In the genomic region with DNA sequence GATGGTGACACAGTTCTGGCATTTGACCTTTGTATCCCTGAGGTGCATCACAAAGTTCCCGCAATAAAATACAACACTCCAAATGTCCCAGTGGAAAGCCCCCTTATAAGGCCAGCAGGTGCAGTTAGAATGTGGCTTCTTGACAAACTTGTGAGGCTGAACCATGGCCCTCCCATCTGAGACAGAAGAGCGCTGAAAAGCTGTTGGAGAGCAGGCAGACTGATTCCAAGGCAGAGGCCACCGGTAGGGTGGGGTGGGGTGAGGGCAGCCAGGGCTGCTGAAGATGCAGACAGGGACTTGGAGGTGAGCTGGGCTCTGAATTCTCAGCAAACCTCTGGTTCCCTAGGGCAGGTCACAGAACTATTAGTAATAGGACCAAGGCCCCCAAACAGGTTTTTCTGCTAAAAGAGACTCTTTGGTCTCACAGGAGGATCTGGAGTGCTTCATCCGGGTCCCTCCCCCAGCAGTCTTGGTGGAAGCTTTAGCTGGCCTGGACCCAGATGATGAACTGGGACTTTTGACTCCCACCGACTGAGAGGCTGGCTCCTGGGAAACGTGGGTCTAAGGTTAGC, we compare ENCODE assay signal across 20 cellular contexts. TPM values are rescaled to one million over a fixed set of nuclear protein-coding genes. Genes with fewer than 3 reads are reported as not detected.
DNase-seq lines count a peak whose midpoint lies in the region; ATAC-seq, FAIRE-seq and TF ChIP-seq lines count a peak whose summit lies in the region.
"Had no signal": no experiment of that assay in that cellular context is flagged by ENCODE, and none has a peak within 500 bp of the region (broad histone marks: within the 10 kb centered on the region; RNA-seq: fewer than 3 reads in every experiment).

No MANE protein-coding gene starts in this region.

- TF ChIP-seq RAD21 in HepG2 (CRISPR knock-in tag; IDR thresholded peaks at IDR 0.05), result no peak

- H3K79me2 ChIP-seq in PC-9 (ENCODE audit: low read depth) (no peaks in the 10 kb centered on the region), HepG2 (ENCODE audit: insufficient read depth, low read length) (no peaks in the 10 kb centered on the region)

- TF ChIP-seq CTCF in PC-9 (conservative IDR thresholded peaks at IDR 0.05) (no peak), HepG2 (CRISPR knock-in tag; IDR thresholded peaks at IDR 0.05) (no peak)

- FAIRE-seq in HepG2 (lab: Jason Lieb, UNC), result peak; percentile 12
- FAIRE-seq: A549, G401.6, GM12892, H54 had no signal

- in situ Hi-C loops in HepG2 (cut with HindIII; ENCODE audit: extremely low pct_ligation_motif_present, low pct_unique_long_range_greater_than_20kb), result no loop called here

- POLR2A ChIA-PET in PC-9 (lab: Charles Lee; ENCODE audit: unreplicated experiment), result interaction anchor here (0.6 kb wide), 2 partner anchors 389 to 927 kb away, joined by 4 read pairs; no protein-coding TSS in a partner anchor
- POLR2A ChIA-PET in HepG2 (lab: Yijun Ruan, JAX), result interaction anchor here (0.8 to 1.3 kb wide), 4 partner anchors 82 to 110 kb away, joined by 3 read pairs; partner anchors contain the start of gene PSAP

- TF ChIP-seq EP300 in HepG2 (IDR thresholded peaks at IDR 0.05; ENCODE audit: low read depth in 2 of 2, low read length in 2 of 2) (no peak), HepG2 (CRISPR knock-in tag; IDR thresholded peaks at IDR 0.05; ENCODE audit: borderline replicate concordance) (no peak)

- H3K27ac ChIP-seq in PC-9 (no peak overlapping the region), HepG2 (ENCODE audit: extremely low read length, insufficient read depth, low read length) (peak overlapping the region; percentile 31)
- H3K27ac ChIP-seq: A549 had no signal

- no peaks in the 10 kb centered on the region for H3K9me2 ChIP-seq in PC-9 (ENCODE audit: insufficient read depth)

- CTCF ChIA-PET in PC-9 (lab: Charles Lee), result no interaction called here
- CTCF ChIA-PET in HepG2 (lab: Yijun Ruan, JAX; ENCODE audit: low intra/inter-chr PET ratio, low total read pairs), result no interaction called here

- peak; percentile 17 for DNase-seq in SIG-M5 treated with dmso at 0.1 percent for 504 hours (lab: John Stamatoyannopoulos, UW; ENCODE audit: unreplicated experiment)
- DNase-seq in SIG-M5 (lab: John Stamatoyannopoulos, UW), result no peak
- peak; percentile 51 for DNase-seq in ELF-1 (ENCODE audit: low read depth, low spot score)
- DNase-seq in PC-9, result peak in 1 of 2 experiments; percentile 80
- DNase-seq in HepG2 (ENCODE audit: low spot score), result peak; percentile 21
- no peak for DNase-seq in germinal center (ENCODE audit: low spot score)
- DNase-seq in pons (ENCODE audit: low spot score), result no peak
- DNase-seq: 8988T; ACHN; C1 segment of cervical spinal cord; CD4-positive, alpha-beta memory T cell; DMS153; DMS79 treated with DMSO at 0.1 percent for 48 hours; GOT3; HFFc6 had no signal

- H3K27me3 ChIP-seq in PC-9 (ENCODE audit: insufficient read depth, low read depth) (no peaks in the 10 kb centered on the region), HepG2 (ENCODE audit: control insufficient read depth in 1 of 2, insufficient read depth in 2 of 2, low read length in 2 of 2) (no peaks in the 10 kb centered on the region)

- no peaks in the 10 kb centered on the region for H3F3A ChIP-seq in PC-9 (ENCODE audit: insufficient read depth, low read depth)

- H3K4me2 ChIP-seq in PC-9 (peak overlapping the region; percentile 37), HepG2 (ENCODE audit: low read depth, low read length) (peak overlapping the region; percentile 41)
- H3K4me2 ChIP-seq: A549 had no signal

- no peak overlapping the region for H3K4me3 ChIP-seq in PC-9
- 0 out of 6 replicates have a peak overlapping the region, but pooled peaks of 1 of the 3 experiments have one; percentile 13 for H3K4me3 ChIP-seq in HepG2 (replicated peaks in 1 of 3; ENCODE audit: insufficient read depth in 1 of 3, low read depth in 2 of 3, low read length in 3 of 3)
- H3K4me3 ChIP-seq: A549, HAP-1 had no signal

- H3K36me3 ChIP-seq in PC-9 (ENCODE audit: low read depth) (no peaks in the 10 kb centered on the region), HepG2 (replicated peaks in 1 of 2; ENCODE audit: control insufficient read depth in 1 of 2, insufficient read depth in 2 of 2, low read length in 2 of 2) (no peaks in the 10 kb centered on the region)
- H3K36me3 ChIP-seq: HAP-1 had no signal

- peaks cover 16% of the 10 kb centered on the region for H3K4me1 ChIP-seq in PC-9 (replicated peaks; ENCODE audit: insufficient read depth)
- H3K4me1 ChIP-seq in HepG2 (ENCODE audit: insufficient read depth, low read length), result peaks cover 33% of the 10 kb centered on the region
- H3K4me1 ChIP-seq: HAP-1 had no signal

- intact Hi-C loops in PC-9 (cut with micrococcal nuclease; ENCODE audit: unreplicated experiment) (no loop called here), HepG2 (cut with micrococcal nuclease; ENCODE audit: unreplicated experiment) (no loop called here)

- H2AFZ ChIP-seq in PC-9 (no peak overlapping the region), HepG2 (ENCODE audit: low read length) (no peak overlapping the region)

- peaks cover 30% of the 10 kb centered on the region for H3K9me3 ChIP-seq in PC-9 (ENCODE audit: insufficient read depth, low read depth)
- peaks cover 38% of the 10 kb centered on the region for H3K9me3 ChIP-seq in HepG2 (ENCODE audit: low read length)
- H3K9me3 ChIP-seq: A549 had no signal

- BruUV-seq in PC-9 (replicated peaks; lab: Mats Ljungman, UMichigan) (no TSS peak), HepG2 (replicated peaks; lab: Mats Ljungman, UMichigan) (no TSS peak)

- H3K9ac ChIP-seq in HepG2 (ENCODE audit: insufficient read depth, low read depth, low read length), result no peak overlapping the region

- H4K20me1 ChIP-seq in PC-9 (ENCODE audit: insufficient read depth), result no peaks in the 10 kb centered on the region
- H4K20me1 ChIP-seq in HepG2 (ENCODE audit: insufficient read depth, low read length), result no peaks in the 10 kb centered on the region

- ATAC-seq in HepG2, result peak; percentile 63
- ATAC-seq: A549 had no signal

- 14% methylated on average over 6 of the region's 6 CpGs for WGBS in HepG2 (ENCODE audit: low lambda C conversion rate)

- TF ChIP-seq POLR2A in HepG2 (IDR thresholded peaks at IDR 0.05; ENCODE audit: insufficient read depth in 1 of 2, low read depth in 2 of 2, low read length in 2 of 2), result no peak

TF ChIP-seq in HepG2, 621 proteins besides CTCF, POLR2A, EP300 and RAD21 (continues in another document):
- TF ChIP-seq ZBED4 (CRISPR knock-in tag; IDR thresholded peaks at IDR 0.05; ENCODE audit: borderline replicate concordance), result 0 out of 2 replicates have a peak, but pooled peaks have one; percentile 42
- no peak for TF ChIP-seq SMAD1 (CRISPR knock-in tag; IDR thresholded peaks at IDR 0.05; ENCODE audit: borderline replicate concordance, low read depth)
- no peak for TF ChIP-seq ZNF703 (CRISPR knock-in tag; IDR thresholded peaks at IDR 0.05; ENCODE audit: borderline replicate concordance)

RNA-seq across cellular contexts. Expression of gene CHST3, which starts 15.6 kb away (rescaled TPM):
- total RNA-seq in PC-9 (2021) (21.3 and 23.3 TPM in 2 replicates), HepG2 (2016; rRNA removed; fragmentation: Illumina TruSeq; extraction: Trizol) (13.4 and 18.7 TPM in 2 replicates)
- total RNA-seq in HepG2 (2016; cell fraction: cytosol; rRNA removed; fragmentation: Illumina TruSeq; extraction: Trizol; ENCODE audit: low read depth), result 1.8 and 1.9 TPM in 2 replicates
- total RNA-seq in HepG2 (2016; cell fraction: insoluble cytoplasmic fraction; rRNA removed; fragmentation: Illumina TruSeq; extraction: Trizol), result 12.3 and 17.7 TPM in 2 replicates
- 7.4 and 7.7 TPM in 2 replicates for total RNA-seq in HepG2 (2016; cell fraction: membrane; rRNA removed; fragmentation: Illumina TruSeq; extraction: Trizol)
- total RNA-seq in HepG2 (2016; cell fraction: nucleus; rRNA removed; fragmentation: Illumina TruSeq; extraction: Trizol), result 18.2 and 22.8 TPM in 2 replicates
- polyA plus RNA-seq in HepG2 (2011; rRNA removed), result 7.2 and 8.1 TPM in 2 replicates
- 6.1 and 6.3 TPM in 2 replicates for polyA plus RNA-seq in HepG2 (2011; cell fraction: cytosol; rRNA removed)
- polyA plus RNA-seq in HepG2 (2011; cell fraction: nucleus; rRNA removed), result 9.2 and 10.1 TPM in 2 replicates
- polyA plus RNA-seq in HepG2 (2012), result 4.5 and 6.1 TPM in 2 replicates
- polyA plus RNA-seq in HepG2 (2016; cell fraction: cytosol; fragmentation: Illumina TruSeq; extraction: Trizol; ENCODE audit: low read depth), result 1.2 and 1.3 TPM in 2 replicates
- 8.1 and 9.2 TPM in 2 replicates for polyA plus RNA-seq in HepG2 (2016; cell fraction: insoluble cytoplasmic fraction; fragmentation: Illumina TruSeq; extraction: Trizol; ENCODE audit: low read depth)
- 2.9 and 3.3 TPM in 2 replicates for polyA plus RNA-seq in HepG2 (2016; cell fraction: membrane; fragmentation: Illumina TruSeq; extraction: Trizol; ENCODE audit: low read depth)
- polyA plus RNA-seq in HepG2 (2016; cell fraction: nucleus; fragmentation: Illumina TruSeq; extraction: Trizol; ENCODE audit: insufficient read depth, low read depth), result 25.5 and 27.0 TPM in 2 replicates
- 22.4 and 23.3 TPM in 2 replicates for polyA minus RNA-seq in HepG2 (2011; rRNA and poly(A)+ RNA removed; ENCODE audit: low replicate concordance)
- polyA minus RNA-seq in HepG2 (2011; cell fraction: cytosol; rRNA and poly(A)+ RNA removed), result 9.6 TPM in 2 replicates
- polyA minus RNA-seq in HepG2 (2011; cell fraction: nucleus; rRNA and poly(A)+ RNA removed), result 9.7 and 10.7 TPM in 2 replicates
- total RNA-seq: CD4-positive, alpha-beta memory T cell had no signal
- polyA plus RNA-seq: CD4-positive, alpha-beta memory T cell had no signal

Comparison
In these comparisons a context has a peak if more than half of its experiments do, and no peak if none do; other contexts are left out.
1. DNase-seq: peak in SIG-M5 treated with dmso at 0.1 percent for 504 hours (single experiment), ELF-1 (single experiment) and HepG2 (single experiment); none in SIG-M5 (single experiment), germinal center (single experiment) and pons (single experiment).